In the genomic region with DNA sequence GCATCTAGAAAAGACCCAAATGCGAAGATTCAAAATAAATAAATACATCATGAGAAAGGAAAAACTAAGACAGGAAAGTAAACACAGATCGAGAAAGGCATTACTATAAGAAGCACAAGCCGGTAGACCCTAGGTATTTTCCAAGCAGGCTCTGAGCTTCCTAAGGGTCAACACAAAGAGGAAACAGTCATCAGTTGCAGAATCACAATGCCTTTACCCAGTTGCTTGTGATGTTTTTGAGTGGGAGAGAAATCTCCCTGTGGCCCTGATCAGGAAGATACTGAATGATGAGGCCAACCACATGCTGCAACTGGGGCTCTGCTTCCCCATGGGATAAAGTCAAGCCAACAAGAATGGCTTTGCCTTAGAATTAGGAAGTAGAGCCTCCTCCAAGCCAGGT, we compare ENCODE assay signal across 1 cellular context.
TF ChIP-seq lines count a peak whose summit lies in the region.

No MANE protein-coding gene starts in this region.

TF ChIP-seq in K562, 482 proteins besides CTCF, POLR2A, EP300 and RAD21 (continued from another document):
- TF ChIP-seq, protein P1, sequence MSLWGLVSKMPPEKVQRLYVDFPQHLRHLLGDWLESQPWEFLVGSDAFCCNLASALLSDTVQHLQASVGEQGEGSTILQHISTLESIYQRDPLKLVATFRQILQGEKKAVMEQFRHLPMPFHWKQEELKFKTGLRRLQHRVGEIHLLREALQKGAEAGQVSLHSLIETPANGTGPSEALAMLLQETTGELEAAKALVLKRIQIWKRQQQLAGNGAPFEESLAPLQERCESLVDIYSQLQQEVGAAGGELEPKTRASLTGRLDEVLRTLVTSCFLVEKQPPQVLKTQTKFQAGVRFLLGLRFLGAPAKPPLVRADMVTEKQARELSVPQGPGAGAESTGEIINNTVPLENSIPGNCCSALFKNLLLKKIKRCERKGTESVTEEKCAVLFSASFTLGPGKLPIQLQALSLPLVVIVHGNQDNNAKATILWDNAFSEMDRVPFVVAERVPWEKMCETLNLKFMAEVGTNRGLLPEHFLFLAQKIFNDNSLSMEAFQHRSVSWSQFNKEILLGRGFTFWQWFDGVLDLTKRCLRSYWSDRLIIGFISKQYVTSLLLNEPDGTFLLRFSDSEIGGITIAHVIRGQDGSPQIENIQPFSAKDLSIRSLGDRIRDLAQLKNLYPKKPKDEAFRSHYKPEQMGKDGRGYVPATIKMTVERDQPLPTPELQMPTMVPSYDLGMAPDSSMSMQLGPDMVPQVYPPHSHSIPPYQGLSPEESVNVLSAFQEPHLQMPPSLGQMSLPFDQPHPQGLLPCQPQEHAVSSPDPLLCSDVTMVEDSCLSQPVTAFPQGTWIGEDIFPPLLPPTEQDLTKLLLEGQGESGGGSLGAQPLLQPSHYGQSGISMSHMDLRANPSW (CRISPR knock-in tag; IDR thresholded peaks at IDR 0.05) = no peak
- TF ChIP-seq BHLHE40 (IDR thresholded peaks at IDR 0.05; ENCODE audit: low read length) (no peak), DPF2 (IDR thresholded peaks at IDR 0.05) (no peak), ZNF764 (CRISPR knock-in tag; IDR thresholded peaks at IDR 0.05; ENCODE audit: low read depth) (no peak), ZNF134 (CRISPR knock-in tag; conservative IDR thresholded peaks at IDR 0.05) (no peak), CHD2 (IDR thresholded peaks at IDR 0.05; ENCODE audit: low read depth, low read length) (no peak), DDX20 (tag; IDR thresholded peaks at IDR 0.05; ENCODE audit: low read depth) (no peak), NFIX (CRISPR knock-in tag; IDR thresholded peaks at IDR 0.05; ENCODE audit: low read depth) (no peak)
- TF ChIP-seq, protein P2, sequence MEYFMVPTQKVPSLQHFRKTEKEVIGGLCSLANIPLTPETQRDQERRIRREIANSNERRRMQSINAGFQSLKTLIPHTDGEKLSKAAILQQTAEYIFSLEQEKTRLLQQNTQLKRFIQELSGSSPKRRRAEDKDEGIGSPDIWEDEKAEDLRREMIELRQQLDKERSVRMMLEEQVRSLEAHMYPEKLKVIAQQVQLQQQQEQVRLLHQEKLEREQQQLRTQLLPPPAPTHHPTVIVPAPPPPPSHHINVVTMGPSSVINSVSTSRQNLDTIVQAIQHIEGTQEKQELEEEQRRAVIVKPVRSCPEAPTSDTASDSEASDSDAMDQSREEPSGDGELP (CRISPR knock-in tag; IDR thresholded peaks at IDR 0.05; ENCODE audit: borderline replicate concordance) = no peak
